In the genomic region with DNA sequence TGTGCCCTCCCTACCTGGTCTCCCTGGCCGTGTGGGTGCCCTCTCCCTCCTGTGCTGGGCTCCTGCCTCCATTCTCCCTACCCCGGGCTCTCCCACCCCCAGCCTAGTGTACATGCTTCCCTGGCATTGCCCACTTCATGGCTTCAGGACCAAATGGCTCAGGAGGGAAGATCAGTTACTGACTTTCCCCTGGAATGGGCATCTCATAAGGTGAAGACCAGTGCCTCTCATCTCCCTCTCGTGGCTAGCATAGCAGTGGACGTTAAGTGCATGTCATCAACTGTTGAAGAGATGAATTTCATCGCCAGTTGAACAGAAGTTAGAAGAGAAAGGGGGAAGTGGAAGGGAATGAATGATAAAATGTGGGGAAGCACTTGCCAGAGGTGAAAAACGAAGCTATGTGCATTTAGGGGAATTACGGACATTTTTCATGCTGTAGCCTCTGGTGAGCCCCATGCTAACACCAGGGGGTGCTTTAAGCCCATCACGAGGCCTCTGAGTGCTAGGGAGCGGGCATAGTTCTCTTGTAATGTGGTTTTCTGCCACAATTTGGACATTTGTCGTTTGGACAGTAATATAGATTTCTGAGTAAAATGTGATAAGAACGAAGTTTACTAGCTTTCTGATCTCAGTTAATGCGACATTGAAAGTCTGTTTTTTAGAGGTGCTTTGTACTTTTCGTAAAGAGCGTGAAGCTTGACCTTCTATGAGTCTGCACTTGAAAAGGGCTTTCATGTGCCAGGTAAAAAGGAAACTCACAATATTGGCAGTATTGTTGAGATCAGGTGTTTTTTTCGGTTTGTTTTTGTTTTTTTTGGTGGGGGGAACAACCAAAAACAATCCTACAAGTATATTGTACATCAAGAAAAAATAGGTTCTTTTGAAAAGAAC, we compare ENCODE assay signal across 1 cellular context.
A peak's percentile ranks its signal among the peaks of the same experiment; 100 is the strongest.
TF ChIP-seq lines count a peak whose summit lies in the region.

No MANE protein-coding gene starts in this region.

TF ChIP-seq in HepG2, 621 proteins besides CTCF, POLR2A, EP300 and RAD21 (continued from another document and continues in another):
- TF ChIP-seq, protein P1, sequence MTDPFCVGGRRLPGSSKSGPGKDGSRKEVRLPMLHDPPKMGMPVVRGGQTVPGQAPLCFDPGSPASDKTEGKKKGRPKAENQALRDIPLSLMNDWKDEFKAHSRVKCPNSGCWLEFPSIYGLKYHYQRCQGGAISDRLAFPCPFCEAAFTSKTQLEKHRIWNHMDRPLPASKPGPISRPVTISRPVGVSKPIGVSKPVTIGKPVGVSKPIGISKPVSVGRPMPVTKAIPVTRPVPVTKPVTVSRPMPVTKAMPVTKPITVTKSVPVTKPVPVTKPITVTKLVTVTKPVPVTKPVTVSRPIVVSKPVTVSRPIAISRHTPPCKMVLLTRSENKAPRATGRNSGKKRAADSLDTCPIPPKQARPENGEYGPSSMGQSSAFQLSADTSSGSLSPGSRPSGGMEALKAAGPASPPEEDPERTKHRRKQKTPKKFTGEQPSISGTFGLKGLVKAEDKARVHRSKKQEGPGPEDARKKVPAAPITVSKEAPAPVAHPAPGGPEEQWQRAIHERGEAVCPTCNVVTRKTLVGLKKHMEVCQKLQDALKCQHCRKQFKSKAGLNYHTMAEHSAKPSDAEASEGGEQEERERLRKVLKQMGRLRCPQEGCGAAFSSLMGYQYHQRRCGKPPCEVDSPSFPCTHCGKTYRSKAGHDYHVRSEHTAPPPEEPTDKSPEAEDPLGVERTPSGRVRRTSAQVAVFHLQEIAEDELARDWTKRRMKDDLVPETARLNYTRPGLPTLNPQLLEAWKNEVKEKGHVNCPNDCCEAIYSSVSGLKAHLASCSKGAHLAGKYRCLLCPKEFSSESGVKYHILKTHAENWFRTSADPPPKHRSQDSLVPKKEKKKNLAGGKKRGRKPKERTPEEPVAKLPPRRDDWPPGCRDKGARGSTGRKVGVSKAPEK (CRISPR knock-in tag; IDR thresholded peaks at IDR 0.05; ENCODE audit: borderline replicate concordance): 0 out of 2 replicates have a peak, but pooled peaks have one; percentile 60
- no peak for TF ChIP-seq ZFP41 (CRISPR knock-in tag; IDR thresholded peaks at IDR 0.05; ENCODE audit: borderline replicate concordance)
- TF ChIP-seq THAP11 (CRISPR knock-in tag; IDR thresholded peaks at IDR 0.05): 0 out of 2 replicates have a peak, but pooled peaks have one; percentile 35
- no peak for TF ChIP-seq TEAD2 (CRISPR knock-in tag; IDR thresholded peaks at IDR 0.05)
- TF ChIP-seq ZNF790 (CRISPR knock-in tag; IDR thresholded peaks at IDR 0.05; ENCODE audit: borderline replicate concordance): no peak
- 0 out of 2 replicates have a peak, but pooled peaks have one; percentile 23 for TF ChIP-seq RXRB (CRISPR knock-in tag; IDR thresholded peaks at IDR 0.05; ENCODE audit: borderline replicate concordance)
- TF ChIP-seq TGIF2 (CRISPR knock-in tag; IDR thresholded peaks at IDR 0.05): 0 out of 2 replicates have a peak, but pooled peaks have one; percentile 30
- no peak for TF ChIP-seq NR3C1 (CRISPR knock-in tag; IDR thresholded peaks at IDR 0.05)
- TF ChIP-seq, protein P2, sequence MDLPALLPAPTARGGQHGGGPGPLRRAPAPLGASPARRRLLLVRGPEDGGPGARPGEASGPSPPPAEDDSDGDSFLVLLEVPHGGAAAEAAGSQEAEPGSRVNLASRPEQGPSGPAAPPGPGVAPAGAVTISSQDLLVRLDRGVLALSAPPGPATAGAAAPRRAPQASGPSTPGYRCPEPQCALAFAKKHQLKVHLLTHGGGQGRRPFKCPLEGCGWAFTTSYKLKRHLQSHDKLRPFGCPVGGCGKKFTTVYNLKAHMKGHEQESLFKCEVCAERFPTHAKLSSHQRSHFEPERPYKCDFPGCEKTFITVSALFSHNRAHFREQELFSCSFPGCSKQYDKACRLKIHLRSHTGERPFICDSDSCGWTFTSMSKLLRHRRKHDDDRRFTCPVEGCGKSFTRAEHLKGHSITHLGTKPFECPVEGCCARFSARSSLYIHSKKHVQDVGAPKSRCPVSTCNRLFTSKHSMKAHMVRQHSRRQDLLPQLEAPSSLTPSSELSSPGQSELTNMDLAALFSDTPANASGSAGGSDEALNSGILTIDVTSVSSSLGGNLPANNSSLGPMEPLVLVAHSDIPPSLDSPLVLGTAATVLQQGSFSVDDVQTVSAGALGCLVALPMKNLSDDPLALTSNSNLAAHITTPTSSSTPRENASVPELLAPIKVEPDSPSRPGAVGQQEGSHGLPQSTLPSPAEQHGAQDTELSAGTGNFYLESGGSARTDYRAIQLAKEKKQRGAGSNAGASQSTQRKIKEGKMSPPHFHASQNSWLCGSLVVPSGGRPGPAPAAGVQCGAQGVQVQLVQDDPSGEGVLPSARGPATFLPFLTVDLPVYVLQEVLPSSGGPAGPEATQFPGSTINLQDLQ (CRISPR knock-in tag; IDR thresholded peaks at IDR 0.05): no peak
- no peak for TF ChIP-seq HNRNPLL (IDR thresholded peaks at IDR 0.05; ENCODE audit: low read depth, low read length, poor library complexity, severe bottlenecking)
- no peak for TF ChIP-seq PAF1 (CRISPR knock-in tag; IDR thresholded peaks at IDR 0.05)
- TF ChIP-seq, protein P3, sequence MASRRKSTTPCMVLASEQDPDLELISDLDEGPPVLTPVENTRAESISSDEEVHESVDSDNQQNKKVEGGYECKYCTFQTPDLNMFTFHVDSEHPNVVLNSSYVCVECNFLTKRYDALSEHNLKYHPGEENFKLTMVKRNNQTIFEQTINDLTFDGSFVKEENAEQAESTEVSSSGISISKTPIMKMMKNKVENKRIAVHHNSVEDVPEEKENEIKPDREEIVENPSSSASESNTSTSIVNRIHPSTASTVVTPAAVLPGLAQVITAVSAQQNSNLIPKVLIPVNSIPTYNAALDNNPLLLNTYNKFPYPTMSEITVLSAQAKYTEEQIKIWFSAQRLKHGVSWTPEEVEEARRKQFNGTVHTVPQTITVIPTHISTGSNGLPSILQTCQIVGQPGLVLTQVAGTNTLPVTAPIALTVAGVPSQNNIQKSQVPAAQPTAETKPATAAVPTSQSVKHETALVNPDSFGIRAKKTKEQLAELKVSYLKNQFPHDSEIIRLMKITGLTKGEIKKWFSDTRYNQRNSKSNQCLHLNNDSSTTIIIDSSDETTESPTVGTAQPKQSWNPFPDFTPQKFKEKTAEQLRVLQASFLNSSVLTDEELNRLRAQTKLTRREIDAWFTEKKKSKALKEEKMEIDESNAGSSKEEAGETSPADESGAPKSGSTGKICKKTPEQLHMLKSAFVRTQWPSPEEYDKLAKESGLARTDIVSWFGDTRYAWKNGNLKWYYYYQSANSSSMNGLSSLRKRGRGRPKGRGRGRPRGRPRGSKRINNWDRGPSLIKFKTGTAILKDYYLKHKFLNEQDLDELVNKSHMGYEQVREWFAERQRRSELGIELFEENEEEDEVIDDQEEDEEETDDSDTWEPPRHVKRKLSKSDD (CRISPR knock-in tag; IDR thresholded peaks at IDR 0.05; ENCODE audit: low read depth): no peak
- no peak for TF ChIP-seq ZNF292 (CRISPR knock-in tag; IDR thresholded peaks at IDR 0.05; ENCODE audit: borderline replicate concordance, low read depth)
- TF ChIP-seq NR2C2 (CRISPR knock-in tag; IDR thresholded peaks at IDR 0.05; ENCODE audit: borderline replicate concordance): no peak
- TF ChIP-seq, protein P4, sequence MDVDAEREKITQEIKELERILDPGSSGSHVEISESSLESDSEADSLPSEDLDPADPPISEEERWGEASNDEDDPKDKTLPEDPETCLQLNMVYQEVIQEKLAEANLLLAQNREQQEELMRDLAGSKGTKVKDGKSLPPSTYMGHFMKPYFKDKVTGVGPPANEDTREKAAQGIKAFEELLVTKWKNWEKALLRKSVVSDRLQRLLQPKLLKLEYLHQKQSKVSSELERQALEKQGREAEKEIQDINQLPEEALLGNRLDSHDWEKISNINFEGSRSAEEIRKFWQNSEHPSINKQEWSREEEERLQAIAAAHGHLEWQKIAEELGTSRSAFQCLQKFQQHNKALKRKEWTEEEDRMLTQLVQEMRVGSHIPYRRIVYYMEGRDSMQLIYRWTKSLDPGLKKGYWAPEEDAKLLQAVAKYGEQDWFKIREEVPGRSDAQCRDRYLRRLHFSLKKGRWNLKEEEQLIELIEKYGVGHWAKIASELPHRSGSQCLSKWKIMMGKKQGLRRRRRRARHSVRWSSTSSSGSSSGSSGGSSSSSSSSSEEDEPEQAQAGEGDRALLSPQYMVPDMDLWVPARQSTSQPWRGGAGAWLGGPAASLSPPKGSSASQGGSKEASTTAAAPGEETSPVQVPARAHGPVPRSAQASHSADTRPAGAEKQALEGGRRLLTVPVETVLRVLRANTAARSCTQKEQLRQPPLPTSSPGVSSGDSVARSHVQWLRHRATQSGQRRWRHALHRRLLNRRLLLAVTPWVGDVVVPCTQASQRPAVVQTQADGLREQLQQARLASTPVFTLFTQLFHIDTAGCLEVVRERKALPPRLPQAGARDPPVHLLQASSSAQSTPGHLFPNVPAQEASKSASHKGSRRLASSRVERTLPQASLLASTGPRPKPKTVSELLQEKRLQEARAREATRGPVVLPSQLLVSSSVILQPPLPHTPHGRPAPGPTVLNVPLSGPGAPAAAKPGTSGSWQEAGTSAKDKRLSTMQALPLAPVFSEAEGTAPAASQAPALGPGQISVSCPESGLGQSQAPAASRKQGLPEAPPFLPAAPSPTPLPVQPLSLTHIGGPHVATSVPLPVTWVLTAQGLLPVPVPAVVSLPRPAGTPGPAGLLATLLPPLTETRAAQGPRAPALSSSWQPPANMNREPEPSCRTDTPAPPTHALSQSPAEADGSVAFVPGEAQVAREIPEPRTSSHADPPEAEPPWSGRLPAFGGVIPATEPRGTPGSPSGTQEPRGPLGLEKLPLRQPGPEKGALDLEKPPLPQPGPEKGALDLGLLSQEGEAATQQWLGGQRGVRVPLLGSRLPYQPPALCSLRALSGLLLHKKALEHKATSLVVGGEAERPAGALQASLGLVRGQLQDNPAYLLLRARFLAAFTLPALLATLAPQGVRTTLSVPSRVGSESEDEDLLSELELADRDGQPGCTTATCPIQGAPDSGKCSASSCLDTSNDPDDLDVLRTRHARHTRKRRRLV (CRISPR knock-in tag; IDR thresholded peaks at IDR 0.05): no peak
- TF ChIP-seq, protein P5, sequence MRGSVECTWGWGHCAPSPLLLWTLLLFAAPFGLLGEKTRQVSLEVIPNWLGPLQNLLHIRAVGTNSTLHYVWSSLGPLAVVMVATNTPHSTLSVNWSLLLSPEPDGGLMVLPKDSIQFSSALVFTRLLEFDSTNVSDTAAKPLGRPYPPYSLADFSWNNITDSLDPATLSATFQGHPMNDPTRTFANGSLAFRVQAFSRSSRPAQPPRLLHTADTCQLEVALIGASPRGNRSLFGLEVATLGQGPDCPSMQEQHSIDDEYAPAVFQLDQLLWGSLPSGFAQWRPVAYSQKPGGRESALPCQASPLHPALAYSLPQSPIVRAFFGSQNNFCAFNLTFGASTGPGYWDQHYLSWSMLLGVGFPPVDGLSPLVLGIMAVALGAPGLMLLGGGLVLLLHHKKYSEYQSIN (CRISPR knock-in tag; IDR thresholded peaks at IDR 0.05; ENCODE audit: borderline replicate concordance): no peak
- no peak for TF ChIP-seq ARNTL (CRISPR knock-in tag; IDR thresholded peaks at IDR 0.05)
- no peak for TF ChIP-seq BORCS8-MEF2B (CRISPR knock-in tag; IDR thresholded peaks at IDR 0.05)
- no peak for TF ChIP-seq ZNF510 (CRISPR knock-in tag; IDR thresholded peaks at IDR 0.05; ENCODE audit: low read depth)
- no peak for TF ChIP-seq ZFP36L2 (CRISPR knock-in tag; IDR thresholded peaks at IDR 0.05)
- TF ChIP-seq KMT2A (CRISPR knock-in tag; IDR thresholded peaks at IDR 0.05): no peak
- 0 out of 2 replicates have a peak, but pooled peaks have one; percentile 7 for TF ChIP-seq HNF4G (IDR thresholded peaks at IDR 0.05; ENCODE audit: borderline replicate concordance, low read depth, low read length)
- no peak for TF ChIP-seq HNF4G (CRISPR knock-in tag; IDR thresholded peaks at IDR 0.05; ENCODE audit: borderline replicate concordance, low read depth)
- TF ChIP-seq ZNF724P (CRISPR knock-in tag; IDR thresholded peaks at IDR 0.05; ENCODE audit: borderline replicate concordance): no peak
- no peak for TF ChIP-seq ATF1 (CRISPR knock-in tag; IDR thresholded peaks at IDR 0.05)
- peak; percentile 14; the same call in 1 of the 2 replicates for TF ChIP-seq FOSL2 (CRISPR knock-in tag; IDR thresholded peaks at IDR 0.05)
- no peak for TF ChIP-seq ZNF543 (CRISPR knock-in tag; IDR thresholded peaks at IDR 0.05)
- TF ChIP-seq ZNF607 (CRISPR knock-in tag; IDR thresholded peaks at IDR 0.05; ENCODE audit: borderline replicate concordance): no peak
- no peak for TF ChIP-seq ZNF343 (CRISPR knock-in tag; IDR thresholded peaks at IDR 0.05)
- TF ChIP-seq HNRNPK (IDR thresholded peaks at IDR 0.05; ENCODE audit: low read depth, low read length, poor library complexity, severe bottlenecking): no peak
- TF ChIP-seq KDM3A (CRISPR knock-in tag; IDR thresholded peaks at IDR 0.05; ENCODE audit: low read depth): peak; percentile 53; the same call in 1 of the 2 replicates
- no peak for TF ChIP-seq ZNF230 (CRISPR knock-in tag; IDR thresholded peaks at IDR 0.05)
- TF ChIP-seq SRSF4 (IDR thresholded peaks at IDR 0.05; ENCODE audit: low read depth, low read length, poor library complexity, severe bottlenecking): no peak
- TF ChIP-seq KAT8 (CRISPR knock-in tag; IDR thresholded peaks at IDR 0.05): no peak
- TF ChIP-seq FOXA1 (IDR thresholded peaks at IDR 0.05): no peak
- TF ChIP-seq FOXA1 (CRISPR knock-in tag; IDR thresholded peaks at IDR 0.05): 0 out of 2 replicates have a peak, but pooled peaks have one; percentile 11
- TF ChIP-seq ELF3 (CRISPR knock-in tag; IDR thresholded peaks at IDR 0.05): peak; percentile 61; the same call in 1 of the 2 replicates
- no peak for TF ChIP-seq NCOA2 (CRISPR knock-in tag; IDR thresholded peaks at IDR 0.05)
- TF ChIP-seq ZMYM4 (CRISPR knock-in tag; IDR thresholded peaks at IDR 0.05): 0 out of 2 replicates have a peak, but pooled peaks have one; percentile 27
- peak; percentile 34; the same call in 1 of the 2 replicates for TF ChIP-seq ZNF7 (CRISPR knock-in tag; IDR thresholded peaks at IDR 0.05)
- TF ChIP-seq ZNF546 (CRISPR knock-in tag; conservative IDR thresholded peaks at IDR 0.05): no peak
